Comparison of ENCODE assay signal across 8 cellular contexts in genomic region chr16:85028638-85029412, GRCh38. TPM values are rescaled to one million over a fixed set of nuclear protein-coding genes. Genes with fewer than 3 reads are reported as not detected.
A peak's percentile ranks its signal among the peaks of the same experiment; 100 is the strongest.
DNase-seq lines count a peak whose midpoint lies in the region; ATAC-seq and TF ChIP-seq lines count a peak whose summit lies in the region.

No MANE protein-coding gene starts in this region.

- peaks cover 40% of the 10 kb centered on the region for H3K4me1 Mint-ChIP-seq in activated CD4-positive, alpha-beta memory T cell treated with anti-CD3 and anti-CD28 coated beads, Interleukin-2, amount 10 ng/mL, durations not matched to agents 7 days and 5 days
- H3K4me1 Mint-ChIP-seq in natural killer cell, result peaks cover 20 to 33% of the 10 kb centered on the region in 2 donors

- POLR2A ChIA-PET in activated CD4-positive, alpha-beta memory T cell treated with anti-CD3 and anti-CD28 coated beads, Interleukin-2, amount 10 ng/mL, durations not matched to agents 7 days and 5 days (lab: Charles Lee), result interaction anchor here (0.9 to 3.4 kb wide), 9 partner anchors 10 to 524 kb away, joined by 3 to 56 read pairs (median 4); partner anchors contain the start of gene ZDHHC7

- peak overlapping the region; percentile 89 for H3K4me2 ChIP-seq in DND-41 (ENCODE audit: insufficient read depth, low read length)

- no peak for TF ChIP-seq CTCF in DND-41 (IDR thresholded peaks at IDR 0.05; ENCODE audit: borderline replicate concordance, extremely low read depth, low read length, poor library complexity, severe bottlenecking)
- no peak for TF ChIP-seq CTCF in dorsolateral prefrontal cortex (IDR thresholded peaks at IDR 0.05 in 54 of 56, conservative IDR thresholded peaks at IDR 0.05 in 2 of 56; ENCODE audit: low read depth in 1 of 56, partially characterized antibody in 56 of 56)
- no peak for TF ChIP-seq CTCF in natural killer cell (IDR thresholded peaks at IDR 0.05)

- peaks cover 27% of the 10 kb centered on the region for H3K4me1 ChIP-seq in DND-41 (ENCODE audit: insufficient read depth, low read length)

- H4K20me1 ChIP-seq in DND-41 (ENCODE audit: insufficient read depth, low read length), result no peaks in the 10 kb centered on the region

- intact Hi-C loops in dorsolateral prefrontal cortex (cut with DNase I) (no loop called here), natural killer cell (cut with micrococcal nuclease) (loop anchor here (1.0 to 5.0 kb wide), 2 partner anchors 26 to 58 kb away; no protein-coding TSS in a partner anchor)

- peaks cover 2% of the 10 kb centered on the region for H3K27me3 Mint-ChIP-seq in activated CD4-positive, alpha-beta memory T cell treated with anti-CD3 and anti-CD28 coated beads, Interleukin-2, amount 10 ng/mL, durations not matched to agents 7 days and 5 days
- no peaks in the 10 kb centered on the region for H3K27me3 Mint-ChIP-seq in natural killer cell (ENCODE audit: low read depth in 2 of 2)

- no peaks in the 10 kb centered on the region for H3K9me3 ChIP-seq in DND-41 (ENCODE audit: insufficient read depth, low read length, severe bottlenecking)

- no peaks in the 10 kb centered on the region for H3K9me3 Mint-ChIP-seq in activated CD4-positive, alpha-beta memory T cell treated with anti-CD3 and anti-CD28 coated beads, Interleukin-2, amount 10 ng/mL, durations not matched to agents 7 days and 5 days
- no peaks in the 10 kb centered on the region for H3K9me3 Mint-ChIP-seq in natural killer cell

- no peaks in the 10 kb centered on the region for H3K36me3 Mint-ChIP-seq in activated CD4-positive, alpha-beta memory T cell treated with anti-CD3 and anti-CD28 coated beads, Interleukin-2, amount 10 ng/mL, durations not matched to agents 7 days and 5 days (ENCODE audit: low read depth)
- H3K36me3 Mint-ChIP-seq in natural killer cell, result no peaks in the 10 kb centered on the region

- H2AFZ ChIP-seq in DND-41 (ENCODE audit: low read depth, low read length), result peak overlapping the region; percentile 96

- H3K27me3 ChIP-seq in DND-41 (ENCODE audit: insufficient read depth, low read length, poor library complexity), result peaks cover 15% of the 10 kb centered on the region
- no peaks in the 10 kb centered on the region for H3K27me3 ChIP-seq in dorsolateral prefrontal cortex

- H3K27ac Mint-ChIP-seq in activated CD4-positive, alpha-beta memory T cell treated with anti-CD3 and anti-CD28 coated beads, Interleukin-2, amount 10 ng/mL, durations not matched to agents 7 days and 5 days, result peak overlapping the region; percentile 85
- peak overlapping the region; percentile 79 to 97 for H3K27ac Mint-ChIP-seq in natural killer cell

- DNase-seq in DND-41 (peak; percentile 23), HT1080 (ENCODE audit: low read depth) (peak; percentile 59), dorsolateral prefrontal cortex (peak in 6 of 10 donors; percentile 55 to 83 (median 68)), natural killer cell (peak; percentile 48), NCI-H1105 treated with DMSO at 0.1 percent for 48 hours (lab: John Stamatoyannopoulos, UW) (no peak), NCI-H510A treated with DMSO at 0.1 percent for 48 hours (lab: John Stamatoyannopoulos, UW) (no peak)
- DNase-seq in activated CD4-positive, alpha-beta memory T cell treated with anti-CD3 and anti-CD28 coated beads, Interleukin-2, amount 10 ng/mL, durations not matched to agents 7 days and 5 days, result peak; percentile 79
- DNase-seq in stimulated activated naive CD4-positive, alpha-beta T cell treated with Interleukin-2 at 50 U/mL for 16 hours (lab: John Stamatoyannopoulos, UW), result peak; percentile 74

- peak overlapping the region; percentile 71 for H3K9ac ChIP-seq in DND-41 (ENCODE audit: low read depth, low read length)

- ATAC-seq in DND-41 (ENCODE audit: insufficient read depth, low read depth), result peak; percentile 27; the same call in 1 of the 3 replicates
- peak; percentile 49 to 63 (median 62) for ATAC-seq in natural killer cell

- no peaks in the 10 kb centered on the region for H3K79me2 ChIP-seq in DND-41 (ENCODE audit: insufficient read depth, low read length)

- H3K27ac ChIP-seq in DND-41 (ENCODE audit: low read length) (no peak overlapping the region), dorsolateral prefrontal cortex (peak overlapping the region in 56 of 59 donors; percentile 16 to 95 (median 86))

- H3K4me3 ChIP-seq in DND-41 (ENCODE audit: low read depth in 1 of 2, low read length in 2 of 2) (peak overlapping the region in 1 of 2 experiments; percentile 94; a peak in 2 of 4 replicates), dorsolateral prefrontal cortex (peak overlapping the region; percentile 66 to 98 (median 91))

- CTCF ChIA-PET in activated CD4-positive, alpha-beta memory T cell treated with anti-CD3 and anti-CD28 coated beads, Interleukin-2, amount 10 ng/mL, durations not matched to agents 7 days and 5 days (lab: Charles Lee), result interaction anchor here (1.4 to 2.4 kb wide), 2 partner anchors 58 to 303 kb away, joined by 3 to 13 read pairs; no protein-coding TSS in a partner anchor

- peak overlapping the region; percentile 85 for H3K4me3 Mint-ChIP-seq in activated CD4-positive, alpha-beta memory T cell treated with anti-CD3 and anti-CD28 coated beads, Interleukin-2, amount 10 ng/mL, durations not matched to agents 7 days and 5 days
- peak overlapping the region; percentile 90 for H3K4me3 Mint-ChIP-seq in natural killer cell

- H3K36me3 ChIP-seq in DND-41 (ENCODE audit: insufficient read depth, low read length), result no peaks in the 10 kb centered on the region

RNA-seq across cellular contexts. Expression of gene KIAA0513, which starts 1.2 kb away (rescaled TPM):
- 2.7 and 3.4 TPM in 2 replicates for total RNA-seq in HT1080 (2014; rRNA removed; shearing (Covaris generic))
- 2.8 and 5.5 TPM in 2 replicates for polyA plus RNA-seq in HT1080 (2015; cell fraction: cytosol; rRNA removed)
- 2.5 and 3.5 TPM in 2 replicates for polyA plus RNA-seq in HT1080 (2015; cell fraction: nucleus; rRNA removed)
- 1 to 10 TPM; 7.4 to 7.9 TPM for total RNA-seq in activated CD4-positive, alpha-beta memory T cell treated with anti-CD3 and anti-CD28 coated beads, Interleukin-2, amount 10 ng/mL, durations not matched to agents 7 days and 5 days
- total RNA-seq in dorsolateral prefrontal cortex, result 100 to 1,000 TPM in 119 of 120 experiments, 10 to 100 TPM in 1; 72.3 to 269 (median 208) TPM
- total RNA-seq in natural killer cell, result 10 to 100 TPM in 2 of 3 donors, 1 to 10 TPM in 1; 7.9 to 17.7 (median 12.1) TPM

RNA-seq across cellular contexts. Expression of gene ZDHHC7, which starts 17.5 kb away (rescaled TPM):
- total RNA-seq in HT1080 (2014; rRNA removed; shearing (Covaris generic)), result 53.6 and 59.7 TPM in 2 replicates
- polyA plus RNA-seq in HT1080 (2015; cell fraction: cytosol; rRNA removed), result 62.4 and 62.7 TPM in 2 replicates
- polyA plus RNA-seq in HT1080 (2015; cell fraction: nucleus; rRNA removed), result 74.8 and 75.3 TPM in 2 replicates
- 10 to 100 TPM; 24.6 to 25.1 TPM for total RNA-seq in activated CD4-positive, alpha-beta memory T cell treated with anti-CD3 and anti-CD28 coated beads, Interleukin-2, amount 10 ng/mL, durations not matched to agents 7 days and 5 days
- 10 to 100 TPM; 22.0 to 43.5 (median 31.1) TPM for total RNA-seq in dorsolateral prefrontal cortex
- 10 to 100 TPM; 37.9 to 64.9 (median 45.2) TPM for total RNA-seq in natural killer cell

Comparison
In these comparisons a context has a peak if more than half of its experiments do, and no peak if none do; other contexts are left out.
1. DNase-seq: peak in DND-41 (single experiment), HT1080 (single experiment), activated CD4-positive, alpha-beta memory T cell treated with anti-CD3 and anti-CD28 coated beads, Interleukin-2, amount 10 ng/mL, durations not matched to agents 7 days and 5 days (single experiment), dorsolateral prefrontal cortex (6 of 10), natural killer cell (single experiment) and stimulated activated naive CD4-positive, alpha-beta T cell treated with Interleukin-2 at 50 U/mL for 16 hours (single experiment); none in NCI-H1105 treated with DMSO at 0.1 percent for 48 hours (single experiment) and NCI-H510A treated with DMSO at 0.1 percent for 48 hours (single experiment).